ENCODE assay signal across 8 cellular contexts in the genomic region with DNA sequence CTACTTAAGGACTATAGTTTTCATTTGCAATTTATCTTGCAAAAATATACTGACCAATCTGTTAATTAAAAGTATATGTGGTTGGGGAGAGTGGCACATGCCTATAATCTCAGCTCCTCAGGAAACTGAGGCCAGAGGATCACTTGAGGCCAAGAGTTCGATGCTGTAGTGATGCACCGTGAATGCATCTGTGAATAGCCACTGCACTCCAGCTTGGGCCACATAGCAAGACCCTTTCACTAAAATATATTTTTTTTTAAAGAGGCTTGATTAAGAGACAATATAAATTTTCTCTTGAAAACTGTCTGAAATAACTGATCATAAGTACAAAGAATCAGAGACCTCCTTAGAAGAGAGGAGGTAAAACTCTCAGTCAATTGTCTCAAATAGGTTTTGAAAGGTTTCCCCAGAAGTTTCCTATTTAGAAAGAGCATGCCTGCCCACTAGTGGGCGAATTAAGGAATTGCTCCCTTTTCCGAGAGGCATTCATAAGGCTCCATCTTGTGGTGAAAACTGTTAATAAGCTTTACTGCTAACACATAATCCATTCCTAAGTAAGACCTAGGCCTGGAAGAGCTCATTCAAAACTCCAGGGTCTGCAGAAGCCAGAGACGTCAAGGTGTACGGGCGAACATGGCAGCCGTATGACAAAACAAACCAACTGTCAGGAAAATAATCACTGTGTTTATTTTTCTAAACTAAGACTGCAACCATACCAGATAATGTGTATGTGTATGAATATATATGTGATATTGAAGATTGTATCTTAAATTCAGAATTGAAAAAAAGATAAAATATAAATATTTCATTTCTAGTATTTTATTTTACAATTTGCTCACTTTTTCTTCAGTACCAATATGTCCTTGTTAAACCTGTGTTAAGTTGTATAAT. TPM values are rescaled to one million over a fixed set of nuclear protein-coding genes. Genes with fewer than 3 reads are reported as not detected.
A peak's percentile ranks its signal among the peaks of the same experiment; 100 is the strongest.
DNase-seq lines count a peak whose midpoint lies in the region; ATAC-seq and TF ChIP-seq lines count a peak whose summit lies in the region.

No MANE protein-coding gene starts in this region.

- no peak overlapping the region for H3K27ac Mint-ChIP-seq in activated T-helper 1 cell treated with anti-CD3 and anti-CD28 coated beads, Interleukin-12 subunit alpha, Interleukin-12 subunit beta, Interleukin-2, Interleukin-4 antibody, amounts not matched to agents 30 ng/mL and 10 ng/mL and 1 ng/mL, durations not matched to agents 14 hours and 24 hours and 36 hours

- H3K27me3 ChIP-seq in H7 (ENCODE audit: control insufficient read depth, insufficient read depth, low read length), result no peaks in the 10 kb centered on the region
- no peaks in the 10 kb centered on the region for H3K27me3 ChIP-seq in Peyer's patch

- TF ChIP-seq POLR2A in Peyer's patch (IDR thresholded peaks at IDR 0.05), result no peak

- ATAC-seq in omental fat pad (ENCODE audit: low FRiP score), result peak; percentile 87

- no peak overlapping the region for H3K4me3 Mint-ChIP-seq in activated T-helper 1 cell treated with anti-CD3 and anti-CD28 coated beads, Interleukin-12 subunit alpha, Interleukin-12 subunit beta, Interleukin-2, Interleukin-4 antibody, amounts not matched to agents 30 ng/mL and 10 ng/mL and 1 ng/mL, durations not matched to agents 14 hours and 24 hours and 36 hours

- H3K36me3 ChIP-seq in H7 (replicated peaks; ENCODE audit: control insufficient read depth, insufficient read depth, low read length) (no peaks in the 10 kb centered on the region), Peyer's patch (no peaks in the 10 kb centered on the region)

- H3K4me3 ChIP-seq in H7 (ENCODE audit: insufficient read depth, low read depth, low read length) (no peak overlapping the region), LNCaP clone FGC (ENCODE audit: low read depth, low read length) (no peak overlapping the region), Peyer's patch (no peak overlapping the region), fibroblast of villous mesenchyme (ENCODE audit: low read depth, low read length) (no peak overlapping the region)

- H3K27ac ChIP-seq in Peyer's patch, result no peak overlapping the region

- intact Hi-C loops in activated T-helper 1 cell treated with anti-CD3 and anti-CD28 coated beads, Interleukin-12 subunit alpha, Interleukin-12 subunit beta, Interleukin-2, Interleukin-4 antibody, amounts not matched to agents 30 ng/mL and 10 ng/mL and 1 ng/mL, durations not matched to agents 14 hours and 24 hours and 36 hours (cut with micrococcal nuclease), result loop anchor here (1.0 to 10.0 kb wide), 9 partner anchors 207 to 890 kb away; no protein-coding TSS in a partner anchor

- TF ChIP-seq CTCF in LNCaP clone FGC (IDR thresholded peaks at IDR 0.05; ENCODE audit: control insufficient read depth, extremely low read depth, insufficient read depth) (peak; percentile 100), Peyer's patch (IDR thresholded peaks at IDR 0.05) (peak; percentile 94 to 100 (median 100)), fibroblast of villous mesenchyme (IDR thresholded peaks at IDR 0.05; ENCODE audit: insufficient read depth, low read depth, low read length) (peak; percentile 100), omental fat pad (IDR thresholded peaks at IDR 0.05) (peak in 2 of 3 donors; percentile 90 to 97)

- no peaks in the 10 kb centered on the region for H3K4me1 ChIP-seq in Peyer's patch

- peaks cover 14% of the 10 kb centered on the region for H3K27me3 Mint-ChIP-seq in activated T-helper 1 cell treated with anti-CD3 and anti-CD28 coated beads, Interleukin-12 subunit alpha, Interleukin-12 subunit beta, Interleukin-2, Interleukin-4 antibody, amounts not matched to agents 30 ng/mL and 10 ng/mL and 1 ng/mL, durations not matched to agents 14 hours and 24 hours and 36 hours (ENCODE audit: insufficient read depth)

- H3K9me3 ChIP-seq in Peyer's patch, result no peaks in the 10 kb centered on the region

- no peaks in the 10 kb centered on the region for H3K4me1 Mint-ChIP-seq in activated T-helper 1 cell treated with anti-CD3 and anti-CD28 coated beads, Interleukin-12 subunit alpha, Interleukin-12 subunit beta, Interleukin-2, Interleukin-4 antibody, amounts not matched to agents 30 ng/mL and 10 ng/mL and 1 ng/mL, durations not matched to agents 14 hours and 24 hours and 36 hours (ENCODE audit: low read depth)

- H3K9me3 Mint-ChIP-seq in activated T-helper 1 cell treated with anti-CD3 and anti-CD28 coated beads, Interleukin-12 subunit alpha, Interleukin-12 subunit beta, Interleukin-2, Interleukin-4 antibody, amounts not matched to agents 30 ng/mL and 10 ng/mL and 1 ng/mL, durations not matched to agents 14 hours and 24 hours and 36 hours, result no peaks in the 10 kb centered on the region

- peak; percentile 55 for DNase-seq in GM04504 (ENCODE audit: low read depth)
- DNase-seq in H7, result peak; percentile 73
- peak; percentile 65 for DNase-seq in LNCaP clone FGC (ENCODE audit: low read depth)
- DNase-seq in Peyer's patch, result peak in 2 of 3 donors; percentile 52 to 79
- DNase-seq in activated T-helper 1 cell treated with anti-CD3 and anti-CD28 coated beads, Interleukin-12 subunit alpha, Interleukin-12 subunit beta, Interleukin-2, Interleukin-4 antibody, amounts not matched to agents 30 ng/mL and 10 ng/mL and 1 ng/mL, durations not matched to agents 14 hours and 24 hours and 36 hours (ENCODE audit: low spot score), result peak; percentile 57
- DNase-seq in fibroblast of villous mesenchyme (ENCODE audit: low read depth), result peak; percentile 87
- DNase-seq in omental fat pad (ENCODE audit: low spot score), result no peak
- peak; percentile 65 for DNase-seq in ureter (ENCODE audit: low spot score)

- no peaks in the 10 kb centered on the region for H3K36me3 Mint-ChIP-seq in activated T-helper 1 cell treated with anti-CD3 and anti-CD28 coated beads, Interleukin-12 subunit alpha, Interleukin-12 subunit beta, Interleukin-2, Interleukin-4 antibody, amounts not matched to agents 30 ng/mL and 10 ng/mL and 1 ng/mL, durations not matched to agents 14 hours and 24 hours and 36 hours (ENCODE audit: low read depth)

RNA-seq across cellular contexts. Expression of a gene that starts 6.8 kb away (rescaled TPM):
- not detected in 2 replicates for total RNA-seq in H7 (2014; rRNA removed; shearing (Covaris generic))
- total RNA-seq in Peyer's patch (not detected), fibroblast of villous mesenchyme (not detected in 2 replicates), omental fat pad (not detected), ureter (not detected)
- not detected in 2 replicates for total RNA-seq in activated T-helper 1 cell treated with anti-CD3 and anti-CD28 coated beads, Interleukin-12 subunit alpha, Interleukin-12 subunit beta, Interleukin-2, Interleukin-4 antibody, amounts not matched to agents 30 ng/mL and 10 ng/mL and 1 ng/mL, durations not matched to agents 14 hours and 24 hours and 36 hours

RNA-seq across cellular contexts. Expression of a gene that starts 31.8 kb away (rescaled TPM):
- total RNA-seq in H7 (2014; rRNA removed; shearing (Covaris generic)), result not detected in 2 replicates
- total RNA-seq in Peyer's patch (not detected), fibroblast of villous mesenchyme (not detected in 2 replicates), omental fat pad (not detected), ureter (not detected)
- total RNA-seq in activated T-helper 1 cell treated with anti-CD3 and anti-CD28 coated beads, Interleukin-12 subunit alpha, Interleukin-12 subunit beta, Interleukin-2, Interleukin-4 antibody, amounts not matched to agents 30 ng/mL and 10 ng/mL and 1 ng/mL, durations not matched to agents 14 hours and 24 hours and 36 hours, result not detected in 2 replicates

RNA-seq across cellular contexts. Expression of a gene that starts 48.2 kb away (rescaled TPM):
- total RNA-seq in H7 (2014; rRNA removed; shearing (Covaris generic)), result 51.8 and 51.9 TPM in 2 replicates
- total RNA-seq in Peyer's patch, result 100 to 1,000 TPM; 202 to 580 (median 484) TPM
- total RNA-seq in activated T-helper 1 cell treated with anti-CD3 and anti-CD28 coated beads, Interleukin-12 subunit alpha, Interleukin-12 subunit beta, Interleukin-2, Interleukin-4 antibody, amounts not matched to agents 30 ng/mL and 10 ng/mL and 1 ng/mL, durations not matched to agents 14 hours and 24 hours and 36 hours, result 134 and 135 TPM in 2 replicates
- 63.1 and 69.1 TPM in 2 replicates for total RNA-seq in fibroblast of villous mesenchyme
- total RNA-seq in omental fat pad, result 100 to 1,000 TPM; 159 to 243 (median 177) TPM
- total RNA-seq in ureter, result 200 TPM
